ENCODE assay signal across 12 cellular contexts in genomic region chr3:29515451-29515850, GRCh38.
A peak's percentile ranks its signal among the peaks of the same experiment; 100 is the strongest.
DNase-seq lines count a peak whose midpoint lies in the region; ATAC-seq, FAIRE-seq and TF ChIP-seq lines count a peak whose summit lies in the region.
"Had no signal": no experiment of that assay in that cellular context is flagged by ENCODE, and none has a peak within 500 bp of the region (broad histone marks: within the 10 kb centered on the region; RNA-seq: fewer than 3 reads in every experiment).

No MANE protein-coding gene starts in this region.

- H3K9ac ChIP-seq in keratinocyte (ENCODE audit: control insufficient read depth, extremely low read depth, insufficient read depth, low read length) = no peak overlapping the region

- ATAC-seq in HG02678 (IDR thresholded peaks at IDR 0.05; ENCODE audit: unreplicated experiment) (no peak), natural killer cell (no peak)
- ATAC-seq: mucosa of descending colon had no signal

- H3K79me2 ChIP-seq in keratinocyte (ENCODE audit: control insufficient read depth, insufficient read depth, low read length) = no peaks in the 10 kb centered on the region

- CTCF ChIA-PET in RWPE1 (lab: Yijun Ruan, JAX) = interaction anchor here (0.8 kb wide), 1 partner anchor 746 kb away, joined by 3 read pairs; no protein-coding TSS in a partner anchor

- intact Hi-C loops in natural killer cell (cut with micrococcal nuclease) = no loop called here

- FAIRE-seq in H54 (lab: Jason Lieb, UNC) (peak; percentile 98), keratinocyte (lab: Jason Lieb, UNC) (peak; percentile 97)

- no peaks in the 10 kb centered on the region for H3K36me3 ChIP-seq in keratinocyte (ENCODE audit: control insufficient read depth in 2 of 2, extremely low read depth in 1 of 2, insufficient read depth in 2 of 2, low read length in 2 of 2)
- H3K36me3 ChIP-seq: colonic mucosa had no signal

- no peaks in the 10 kb centered on the region for H3K27me3 Mint-ChIP-seq in natural killer cell (ENCODE audit: low read depth in 2 of 2)

- no peaks in the 10 kb centered on the region for H3K9me3 ChIP-seq in keratinocyte (ENCODE audit: control insufficient read depth, low read depth, low read length)
- H3K9me3 ChIP-seq: colonic mucosa, mucosa of descending colon had no signal

- no peak for TF ChIP-seq POLR2A in H54 (IDR thresholded peaks at IDR 0.05; ENCODE audit: low read depth, low read length)

- H3K4me1 Mint-ChIP-seq in natural killer cell = no peaks in the 10 kb centered on the region

- H3K27ac Mint-ChIP-seq in natural killer cell = no peak overlapping the region

- no peaks in the 10 kb centered on the region for H3K36me3 Mint-ChIP-seq in natural killer cell

- peak overlapping the region; percentile 0 for H3K4me2 ChIP-seq in keratinocyte (ENCODE audit: control insufficient read depth, extremely low read depth, insufficient read depth, low read depth, low read length)

- H3K9me1 ChIP-seq in keratinocyte (ENCODE audit: control insufficient read depth, extremely low read depth, insufficient read depth, low read length) = peaks cover 2% of the 10 kb centered on the region

- no peaks in the 10 kb centered on the region for H3K27me3 ChIP-seq in keratinocyte (ENCODE audit: control insufficient read depth, extremely low read depth, insufficient read depth, low read length)
- H3K27me3 ChIP-seq: colonic mucosa had no signal

- no peak overlapping the region for H3K4me3 ChIP-seq in GM12865 (ENCODE audit: low read depth, low read length)
- H3K4me3 ChIP-seq in keratinocyte (ENCODE audit: control insufficient read depth in 2 of 3, extremely low read depth in 1 of 3, insufficient read depth in 2 of 3, low read depth in 1 of 3, low read length in 3 of 3) = no peak overlapping the region
- H3K4me3 ChIP-seq: colonic mucosa, mucosa of descending colon had no signal

- peaks cover 11 to 12% of the 10 kb centered on the region in 2 donors for H3K9me3 Mint-ChIP-seq in natural killer cell

- no peak overlapping the region for H2AFZ ChIP-seq in keratinocyte (ENCODE audit: control insufficient read depth, low read length)

- TF ChIP-seq CTCF in GM12865 (IDR thresholded peaks at IDR 0.05; ENCODE audit: insufficient read depth, low read depth, low read length, missing control alignments) (no peak), RWPE1 (conservative IDR thresholded peaks at IDR 0.05; ENCODE audit: low read depth) (no peak), keratinocyte (optimal IDR thresholded peaks at IDR 0.05 in 1 of 3, IDR thresholded peaks at IDR 0.05 in 1 of 3, conservative IDR thresholded peaks at IDR 0.05 in 1 of 3; ENCODE audit: extremely low read depth in 1 of 3, insufficient read depth in 2 of 3, low read length in 3 of 3) (no peak), natural killer cell (IDR thresholded peaks at IDR 0.05) (no peak)

- peaks cover 13% of the 10 kb centered on the region for H3K4me1 ChIP-seq in keratinocyte (ENCODE audit: control insufficient read depth, extremely low read depth, insufficient read depth, low read length)
- H3K4me1 ChIP-seq: colonic mucosa had no signal

- dilution Hi-C loops in keratinocyte (cut with MboI; ENCODE audit: extremely low pct_ligation_motif_present, low sequenced_read_pairs) = no loop called here

- no peak overlapping the region for H3K4me3 Mint-ChIP-seq in natural killer cell

- peak; percentile 58 for DNase-seq in GM12865 (ENCODE audit: low read depth)
- peak; percentile 18 for DNase-seq in H54 (ENCODE audit: insufficient read length, low spot score)
- DNase-seq in RWPE1 (ENCODE audit: low spot score) = peak; percentile 1
- peak; percentile 9 for DNase-seq in keratinocyte (ENCODE audit: low read depth, low spot score)
- DNase-seq in superior temporal gyrus (ENCODE audit: extremely low spot score) = no peak
- DNase-seq in natural killer cell = no peak
- DNase-seq in NCI-H146 (lab: John Stamatoyannopoulos, UW) = no peak
- DNase-seq: activated CD4-positive, alpha-beta T cell treated with anti-CD3 and anti-CD28 coated beads, Interleukin-2, amount 50 U/mL, for 48 hours; colonic mucosa; mucosa of descending colon; NCI-H446 treated with DMSO at 0.1 percent for 48 hours had no signal

- no peak overlapping the region for H3K27ac ChIP-seq in RWPE1
- H3K27ac ChIP-seq in keratinocyte (ENCODE audit: control insufficient read depth, insufficient read depth, low read length) = no peak overlapping the region
- H3K27ac ChIP-seq: colonic mucosa had no signal

- POLR2A ChIA-PET in RWPE1 (lab: Yijun Ruan, JAX; ENCODE audit: low non-redundant PET) = no interaction called here

- no peaks in the 10 kb centered on the region for H4K20me1 ChIP-seq in keratinocyte (ENCODE audit: control insufficient read depth, extremely low read depth, insufficient read depth, low read length)

Comparison
In these comparisons a context has a peak if more than half of its experiments do, and no peak if none do; other contexts are left out.
1. DNase-seq: peak in GM12865 (single experiment), H54 (single experiment), RWPE1 (single experiment) and keratinocyte (single experiment); none in superior temporal gyrus (single experiment), natural killer cell (single experiment) and NCI-H146 (single experiment).